Comparison of ENCODE assay signal across 14 cellular contexts in genomic region chr1:17866451-17867029, GRCh38.
DNase-seq lines count a peak whose midpoint lies in the region; FAIRE-seq and TF ChIP-seq lines count a peak whose summit lies in the region.
"Had no signal": no experiment of that assay in that cellular context is flagged by ENCODE, and none has a peak within 500 bp of the region (broad histone marks: within the 10 kb centered on the region; RNA-seq: fewer than 3 reads in every experiment).

No MANE protein-coding gene starts in this region.

- H3K4me1 Mint-ChIP-seq in MCF 10A (ENCODE audit: insufficient read depth, unreplicated experiment), result peaks cover 19% of the 10 kb centered on the region

- H3K27ac Mint-ChIP-seq in MCF 10A (ENCODE audit: low read depth, unreplicated experiment), result peak overlapping the region; percentile 63
- H3K27ac Mint-ChIP-seq: naive thymus-derived CD8-positive, alpha-beta T cell had no signal

- no TSS peak for BruUV-seq in MCF 10A (replicated peaks; lab: Mats Ljungman, UMichigan)

- no peak overlapping the region for H3K9ac ChIP-seq in kidney (ENCODE audit: low read length in 2 of 2)

- DNase-seq in MCF 10A (ENCODE audit: unreplicated experiment) (peak; percentile 91), breast epithelium (ENCODE audit: low spot score in 2 of 2) (no peak), glomerular visceral epithelial cell (ENCODE audit: extremely low spot score) (peak; percentile 78), kidney (no peak), DMS79 treated with DMSO at 0.1 percent for 48 hours (lab: John Stamatoyannopoulos, UW) (no peak), MV-4-11 (lab: John Stamatoyannopoulos, UW) (no peak), ecto neural progenitor cell (ENCODE audit: low spot score) (no peak)
- DNase-seq: 8988T; activated CD4-positive, CD25-positive, alpha-beta regulatory T cell; naive thymus-derived CD8-positive, alpha-beta T cell; NCI-H187; stomach had no signal

- H3K36me3 ChIP-seq in breast epithelium (no peaks in the 10 kb centered on the region), kidney (ENCODE audit: control insufficient read depth in 1 of 2, insufficient read depth in 2 of 2, low read length in 2 of 2) (no peaks in the 10 kb centered on the region)
- H3K36me3 ChIP-seq: stomach had no signal

- H3K27me3 Mint-ChIP-seq in MCF 10A (ENCODE audit: insufficient read depth, unreplicated experiment), result no peaks in the 10 kb centered on the region

- intact Hi-C loops in MCF 10A (cut with micrococcal nuclease), result no loop called here
- intact Hi-C loops in breast epithelium (cut with DNase I; ENCODE audit: low total_unique reads), result no loop called here
- intact Hi-C loops in kidney (cut with DNase I), result no loop called here

- H3K4me1 ChIP-seq in breast epithelium (no peaks in the 10 kb centered on the region), kidney (ENCODE audit: control insufficient read depth in 1 of 2, insufficient read depth in 1 of 2, low read depth in 1 of 2, low read length in 2 of 2) (no peaks in the 10 kb centered on the region)
- H3K4me1 ChIP-seq: stomach had no signal

- POLR2A ChIA-PET in MCF 10A (lab: Yijun Ruan, JAX), result interaction anchor here (1.4 kb wide), 1 partner anchor 9 kb away, joined by 5 read pairs; no protein-coding TSS in a partner anchor

- TF ChIP-seq CTCF in MCF 10A (IDR thresholded peaks at IDR 0.05; ENCODE audit: unreplicated experiment) (no peak), breast epithelium (IDR thresholded peaks at IDR 0.05) (no peak), WI38 (IDR thresholded peaks at IDR 0.05; ENCODE audit: low read depth, low read length) (no peak), kidney (IDR thresholded peaks at IDR 0.05; ENCODE audit: borderline replicate concordance, extremely low read depth, insufficient read depth) (no peak)

- no peak for TF ChIP-seq POLR2A in breast epithelium (IDR thresholded peaks at IDR 0.05)

- H3K9me3 ChIP-seq in breast epithelium (no peaks in the 10 kb centered on the region), kidney (ENCODE audit: control insufficient read depth in 1 of 2, low read length in 2 of 2) (peaks cover 0 to 8% of the 10 kb centered on the region in 2 donors)
- H3K9me3 ChIP-seq: stomach had no signal

- peaks cover 5% of the 10 kb centered on the region for H3K9me3 Mint-ChIP-seq in MCF 10A (ENCODE audit: unreplicated experiment)

- no peak overlapping the region for H3K4me3 Mint-ChIP-seq in MCF 10A (ENCODE audit: unreplicated experiment)
- H3K4me3 Mint-ChIP-seq: naive thymus-derived CD8-positive, alpha-beta T cell had no signal

- CTCF ChIA-PET in MCF 10A (lab: Yijun Ruan, JAX), result interaction anchor here (0.6 kb wide), 1 partner anchor 40 kb away, joined by 3 read pairs; no protein-coding TSS in a partner anchor

- H3K27ac ChIP-seq in breast epithelium, result no peak overlapping the region
- no peak overlapping the region for H3K27ac ChIP-seq in kidney (ENCODE audit: low read depth in 2 of 2, low read length in 2 of 2)
- H3K27ac ChIP-seq: stomach had no signal

- H3K27me3 ChIP-seq in breast epithelium, result no peaks in the 10 kb centered on the region
- H3K27me3 ChIP-seq: stomach had no signal

- H3K4me3 ChIP-seq in breast epithelium, result no peak overlapping the region
- H3K4me3 ChIP-seq in WI38 (ENCODE audit: low read depth, low read length), result peak overlapping the region; percentile 22; the same call in 1 of the 2 replicates
- no peak overlapping the region for H3K4me3 ChIP-seq in kidney (ENCODE audit: low read length in 2 of 2)
- H3K4me3 ChIP-seq: stomach had no signal

- no peaks in the 10 kb centered on the region for H3K36me3 Mint-ChIP-seq in MCF 10A (ENCODE audit: insufficient read depth, unreplicated experiment)

- FAIRE-seq in kidney (lab: Jason Lieb, UNC), result no peak
- FAIRE-seq: colon had no signal

Comparison
In these comparisons a context has a peak if more than half of its experiments do, and no peak if none do; other contexts are left out.
1. DNase-seq: peak in MCF 10A (single experiment) and glomerular visceral epithelial cell (single experiment); none in breast epithelium (0 of 2), kidney (single experiment), DMS79 treated with DMSO at 0.1 percent for 48 hours (single experiment), MV-4-11 (single experiment) and ecto neural progenitor cell (single experiment).